ENCODE assay signal across 19 cellular contexts in the genomic region with DNA sequence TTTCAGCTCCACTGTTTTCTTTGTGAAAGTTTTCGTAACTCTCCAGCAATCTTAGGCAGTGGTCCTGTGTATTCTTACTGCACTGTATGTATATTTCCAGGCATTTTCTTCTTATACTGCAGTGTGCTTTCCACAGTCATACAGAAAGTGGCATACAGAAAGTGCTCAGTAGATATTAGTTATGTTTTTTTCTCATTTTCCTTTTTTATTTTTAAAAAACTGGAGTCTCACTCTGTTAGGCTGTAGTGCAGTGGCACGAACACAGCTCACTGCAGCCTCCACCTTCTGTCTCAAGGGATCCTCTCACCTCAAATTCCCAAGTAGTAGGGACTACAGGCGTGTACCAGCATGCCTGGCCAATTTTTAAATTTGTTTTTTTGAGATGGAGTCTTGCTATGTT.
A peak's percentile ranks its signal among the peaks of the same experiment; 100 is the strongest.
DNase-seq lines count a peak whose midpoint lies in the region; ATAC-seq and TF ChIP-seq lines count a peak whose summit lies in the region.
"Had no signal": no experiment of that assay in that cellular context is flagged by ENCODE, and none has a peak within 500 bp of the region (broad histone marks: within the 10 kb centered on the region; RNA-seq: fewer than 3 reads in every experiment).

No MANE protein-coding gene starts in this region.

- no peaks in the 10 kb centered on the region for H3K79me1 ChIP-seq in neuronal stem cell (ENCODE audit: low read depth, low read length)

- WGBS in neuronal stem cell (ENCODE audit: extremely low coverage in 2 of 2, insufficient read length in 2 of 2, insufficient replicate concordance in 1 of 2), 2 donors = no CpG with 5 or more reads among the region's 3 CpGs

- H3K4ac ChIP-seq in neuronal stem cell (ENCODE audit: low read length) = no peak overlapping the region

- H4K8ac ChIP-seq in neuronal stem cell (ENCODE audit: low read depth, low read length) = no peak overlapping the region

- no peak overlapping the region for H3K23ac ChIP-seq in neuronal stem cell (ENCODE audit: low read depth, low read length, poor library complexity)

- H2BK120ac ChIP-seq in neuronal stem cell (ENCODE audit: low read depth, low read length) = no peak overlapping the region

- no peak overlapping the region for H3K14ac ChIP-seq in neuronal stem cell (ENCODE audit: low read length)

- H3K4me1 ChIP-seq in OCI-LY1 (ENCODE audit: insufficient read depth, low read length, severe bottlenecking) (peaks cover 20% of the 10 kb centered on the region), neuronal stem cell (ENCODE audit: control insufficient read depth in 2 of 2, insufficient read depth in 1 of 2, low read depth in 1 of 2, low read length in 2 of 2) (peaks cover 0 to 22% of the 10 kb centered on the region in 2 donors)
- H3K4me1 ChIP-seq: BE2C, vagina had no signal

- H3K4me3 Mint-ChIP-seq in activated T-cell treated with anti-CD3 and anti-CD28 coated beads, Interleukin-2, amount 50 U/mL, for 72 hours = no peak overlapping the region
- H3K4me3 Mint-ChIP-seq: activated CD4-positive, alpha-beta T cell treated with anti-CD3 and anti-CD28 coated beads, Interleukin-2, amount 10 ng/mL, durations not matched to agents 7 days and 5 days; activated naive CD4-positive, alpha-beta T cell treated with anti-CD3 and anti-CD28 coated beads for 36 hours had no signal

- H3K4me2 ChIP-seq in OCI-LY1 (ENCODE audit: low read length) = no peak overlapping the region
- H3K4me2 ChIP-seq in neuronal stem cell (ENCODE audit: insufficient read depth, low read length, poor library complexity, severe bottlenecking) = no peak overlapping the region

- H3K4me1 Mint-ChIP-seq in activated T-cell treated with anti-CD3 and anti-CD28 coated beads, Interleukin-2, amount 50 U/mL, for 72 hours (ENCODE audit: low read depth) = peaks cover 34% of the 10 kb centered on the region

- peak overlapping the region; percentile 4 for H3K27ac Mint-ChIP-seq in activated T-cell treated with anti-CD3 and anti-CD28 coated beads, Interleukin-2, amount 50 U/mL, for 72 hours
- H3K27ac Mint-ChIP-seq: activated CD4-positive, alpha-beta T cell treated with anti-CD3 and anti-CD28 coated beads, Interleukin-2, amount 10 ng/mL, durations not matched to agents 7 days and 5 days; activated naive CD4-positive, alpha-beta T cell treated with anti-CD3 and anti-CD28 coated beads for 36 hours had no signal

- H3K9me3 Mint-ChIP-seq in activated T-cell treated with anti-CD3 and anti-CD28 coated beads, Interleukin-2, amount 50 U/mL, for 72 hours = no peaks in the 10 kb centered on the region
- H3K9me3 Mint-ChIP-seq: activated CD4-positive, alpha-beta T cell treated with anti-CD3 and anti-CD28 coated beads, Interleukin-2, amount 10 ng/mL, durations not matched to agents 7 days and 5 days; activated naive CD4-positive, alpha-beta T cell treated with anti-CD3 and anti-CD28 coated beads for 36 hours had no signal

- no peak overlapping the region for H3K18ac ChIP-seq in neuronal stem cell (ENCODE audit: low read length)

- H3K9me3 ChIP-seq in OCI-LY1 (ENCODE audit: low read length) (no peaks in the 10 kb centered on the region), neuronal stem cell (replicated peaks in 1 of 2; ENCODE audit: control insufficient read depth in 2 of 2, insufficient read depth in 1 of 2, low read depth in 1 of 2, low read length in 2 of 2) (peaks cover 0 to 2% of the 10 kb centered on the region in 2 donors)
- H3K9me3 ChIP-seq: BE2C, vagina had no signal

- H2AFZ ChIP-seq in OCI-LY1 (ENCODE audit: low read length) = no peak overlapping the region
- peak overlapping the region; percentile 25 for H2AFZ ChIP-seq in neuronal stem cell (ENCODE audit: low read length)

- no peaks in the 10 kb centered on the region; the same call in 1 of the 2 replicates for H4K20me1 ChIP-seq in OCI-LY1 (ENCODE audit: insufficient read depth, low read length)

- no peak overlapping the region for H4K91ac ChIP-seq in neuronal stem cell (ENCODE audit: low read depth, low read length, poor library complexity)

- TF ChIP-seq CTCF in OCI-LY1 (IDR thresholded peaks at IDR 0.05; ENCODE audit: low read length) = no peak

- no peak overlapping the region for H2BK12ac ChIP-seq in neuronal stem cell (ENCODE audit: low read length)

- H3K27me3 Mint-ChIP-seq in activated T-cell treated with anti-CD3 and anti-CD28 coated beads, Interleukin-2, amount 50 U/mL, for 72 hours (ENCODE audit: low read depth) = no peaks in the 10 kb centered on the region
- H3K27me3 Mint-ChIP-seq: activated CD4-positive, alpha-beta T cell treated with anti-CD3 and anti-CD28 coated beads, Interleukin-2, amount 10 ng/mL, durations not matched to agents 7 days and 5 days had no signal

- H3K9me2 ChIP-seq in OCI-LY1 (ENCODE audit: low read depth, low read length) = no peaks in the 10 kb centered on the region

- H2AK5ac ChIP-seq in neuronal stem cell (ENCODE audit: low read depth, low read length) = no peak overlapping the region

- H3K27ac ChIP-seq in OCI-LY1 (ENCODE audit: low read depth, low read length, poor library complexity, severe bottlenecking) (peak overlapping the region; percentile 43), neuronal stem cell (replicated peaks; ENCODE audit: low read length) (no peak overlapping the region)
- H3K27ac ChIP-seq: vagina had no signal

- peaks cover 7% of the 10 kb centered on the region; the same call in 1 of the 2 replicates for H3F3A ChIP-seq in OCI-LY1 (ENCODE audit: insufficient read depth, low read length)

- no peak overlapping the region for H2BK15ac ChIP-seq in neuronal stem cell (ENCODE audit: low read length)

- H3K27me3 ChIP-seq in OCI-LY1 (ENCODE audit: insufficient read depth, low read length) (no peaks in the 10 kb centered on the region), neuronal stem cell (ENCODE audit: control insufficient read depth in 3 of 3, insufficient read depth in 3 of 3, low read depth in 1 of 3, low read length in 3 of 3) (no peaks in the 10 kb centered on the region)
- H3K27me3 ChIP-seq: BE2C, vagina had no signal

- DNase-seq in activated T-cell treated with anti-CD3 and anti-CD28 coated beads, Interleukin-2, amount 50 U/mL, for 72 hours = no peak
- DNase-seq in activated T-cell treated with anti-CD3 and anti-CD28 coated beads, Interleukin-2, amount 50 U/mL, for 48 hours = no peak
- no peak for DNase-seq in neuronal stem cell (ENCODE audit: low spot score)
- no peak for DNase-seq in NCI-H2227 treated with DMSO at 0.1 percent for 48 hours (lab: John Stamatoyannopoulos, UW)
- DNase-seq in activated CD8-positive, alpha-beta memory T cell treated with anti-CD3 and anti-CD28 coated beads, Interleukin-2, amount 50 U/mL, for 4 hours = no peak
- DNase-seq: activated CD4-positive, alpha-beta T cell treated with anti-CD3 and anti-CD28 coated beads, Interleukin-2, amount 10 ng/mL, durations not matched to agents 7 days and 5 days; activated naive CD4-positive, alpha-beta T cell treated with anti-CD3 and anti-CD28 coated beads for 36 hours; BE2C; Calu3; effector memory CD4-positive, alpha-beta T cell; left colon; NCI-H1105; NCI-H2081; NCI-H524 treated with DMSO at 0.1 percent for 48 hours; stimulated activated CD4-positive, alpha-beta T cell treated with anti-CD3 and anti-CD28 coated beads, Interleukin-4, amount 100 ng/mL, for 4 hours had no signal

- no peak for ATAC-seq in activated T-cell treated with anti-CD3 and anti-CD28 coated beads, Interleukin-2, amount 50 U/mL, for 72 hours (replicated peaks in 1 of 2)
- ATAC-seq in HG02759 (IDR thresholded peaks at IDR 0.05; ENCODE audit: unreplicated experiment) (peak; percentile 48), HG02884 (IDR thresholded peaks at IDR 0.05; ENCODE audit: unreplicated experiment) (no peak)
- ATAC-seq: left colon had no signal

- H2BK5ac ChIP-seq in neuronal stem cell (ENCODE audit: low read length) = no peak overlapping the region

- no peak overlapping the region for H3K4me3 ChIP-seq in OCI-LY1 (ENCODE audit: low read depth, low read length, poor library complexity, severe bottlenecking)
- H3K4me3 ChIP-seq in neuronal stem cell (ENCODE audit: low read length in 2 of 2) = no peak overlapping the region
- H3K4me3 ChIP-seq: vagina had no signal

- H3K79me2 ChIP-seq in OCI-LY1 (ENCODE audit: insufficient read depth, low read length) = 0 out of 2 replicates have a peak, but pooled peaks cover 5% of the 10 kb centered on the region

- peaks cover 0 to 6% of the 10 kb centered on the region in 2 donors for H3K36me3 Mint-ChIP-seq in activated T-cell treated with anti-CD3 and anti-CD28 coated beads, Interleukin-2, amount 50 U/mL, for 72 hours (ENCODE audit: insufficient read depth in 2 of 2)

- no peaks in the 10 kb centered on the region for H3K36me3 ChIP-seq in OCI-LY1 (ENCODE audit: insufficient read depth, low read length)
- H3K36me3 ChIP-seq in neuronal stem cell (replicated peaks in 1 of 2; ENCODE audit: control insufficient read depth in 2 of 2, insufficient read depth in 2 of 2, low read length in 2 of 2) = no peaks in the 10 kb centered on the region
- H3K36me3 ChIP-seq: BE2C, vagina had no signal

- H3K9ac ChIP-seq in OCI-LY1 (ENCODE audit: low read length) = no peak overlapping the region
- no peak overlapping the region for H3K9ac ChIP-seq in neuronal stem cell (ENCODE audit: low read depth, low read length, poor library complexity)
